In the genomic region with DNA sequence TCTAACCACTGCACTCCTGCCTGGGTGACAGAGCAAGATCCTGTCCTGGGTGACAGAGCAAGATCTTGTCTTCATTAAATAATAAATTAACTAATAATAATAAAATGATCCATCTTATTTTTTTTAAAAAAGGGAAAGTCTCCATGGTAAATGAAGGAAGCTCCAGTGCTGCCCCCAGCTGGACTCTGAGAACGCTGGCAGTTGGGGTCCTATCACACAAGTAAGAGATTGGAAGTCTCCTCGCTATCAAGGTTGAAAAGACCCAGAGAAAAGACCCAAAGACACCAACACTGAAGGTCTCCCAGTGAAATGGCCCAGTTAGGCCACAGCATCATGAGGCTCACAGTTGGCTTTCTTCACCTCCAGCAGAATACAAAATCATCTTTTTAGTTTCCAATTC, we compare ENCODE assay signal across 20 cellular contexts. TPM values are rescaled to one million over a fixed set of nuclear protein-coding genes. Genes with fewer than 3 reads are reported as not detected.
DNase-seq lines count a peak whose midpoint lies in the region; ATAC-seq and TF ChIP-seq lines count a peak whose summit lies in the region.
"Had no signal": no experiment of that assay in that cellular context is flagged by ENCODE, and none has a peak within 500 bp of the region (broad histone marks: within the 10 kb centered on the region; RNA-seq: fewer than 3 reads in every experiment).

No MANE protein-coding gene starts in this region.

- H3K36me3 ChIP-seq in Loucy (ENCODE audit: insufficient read depth, low read length) (no peaks in the 10 kb centered on the region), mesendoderm (ENCODE audit: control insufficient read depth, insufficient read depth, low read length) (no peaks in the 10 kb centered on the region), testis (ENCODE audit: low read depth, missing control alignments) (no peaks in the 10 kb centered on the region)
- H3K36me3 ChIP-seq: gastrocnemius medialis, thoracic aorta had no signal

- H3K4me1 ChIP-seq in Loucy (ENCODE audit: insufficient read depth, low read length, poor library complexity, severe bottlenecking) (no peaks in the 10 kb centered on the region), mesendoderm (ENCODE audit: control insufficient read depth, low read depth, low read length) (no peaks in the 10 kb centered on the region), testis (no peaks in the 10 kb centered on the region)
- H3K4me1 ChIP-seq: gastrocnemius medialis had no signal

- no CpG with 5 or more reads among the region's 2 CpGs for whole genome bisulfite sequencing in mesendoderm (ENCODE audit: extremely low coverage, insufficient coverage, low lambda C conversion rate)
- 84 to 87% methylated on average over 2 of the region's 2 CpGs for WGBS in testis, 2 donors

- no peak for ATAC-seq in GM18861 (IDR thresholded peaks at IDR 0.05; ENCODE audit: unreplicated experiment)
- ATAC-seq in HG02981 (IDR thresholded peaks at IDR 0.05; ENCODE audit: unreplicated experiment): no peak
- ATAC-seq: activated CD4-positive, CD25-positive, alpha-beta regulatory T cell treated with anti-CD3 and anti-CD28 coated beads, Interleukin-2, amount 50 U/mL, for 24 hours; gastrocnemius medialis; GM12878; sciatic nerve had no signal

- H3K4me3 ChIP-seq in Loucy (ENCODE audit: low read length, poor library complexity, severe bottlenecking) (no peak overlapping the region), dorsolateral prefrontal cortex (no peak overlapping the region), mesendoderm (ENCODE audit: low read length) (no peak overlapping the region), testis (no peak overlapping the region)
- H3K4me3 ChIP-seq: gastrocnemius medialis, GM12878, thoracic aorta had no signal

- H3K27me3 ChIP-seq in Loucy (ENCODE audit: insufficient read depth, low read length, poor library complexity, severe bottlenecking): no peaks in the 10 kb centered on the region
- no peaks in the 10 kb centered on the region for H3K27me3 ChIP-seq in dorsolateral prefrontal cortex
- H3K27me3 ChIP-seq in mesendoderm (ENCODE audit: insufficient read depth, low read length, poor library complexity): no peaks in the 10 kb centered on the region
- H3K27me3 ChIP-seq in testis: no peaks in the 10 kb centered on the region
- H3K27me3 ChIP-seq: gastrocnemius medialis had no signal

- TF ChIP-seq CTCF in Loucy (conservative IDR thresholded peaks at IDR 0.05; ENCODE audit: low read length) (peak; percentile 23; the same call in 1 of the 2 replicates), dorsolateral prefrontal cortex (IDR thresholded peaks at IDR 0.05 in 54 of 56, conservative IDR thresholded peaks at IDR 0.05 in 2 of 56; ENCODE audit: low read depth in 1 of 56, partially characterized antibody in 56 of 56) (peak in 47 of 56 donors; percentile 12 to 61 (median 35)), testis (IDR thresholded peaks at IDR 0.05) (no peak)

- no peak overlapping the region for H3K4me2 ChIP-seq in Loucy (ENCODE audit: low read depth, low read length, poor library complexity, severe bottlenecking)
- H3K4me2 ChIP-seq in mesendoderm (ENCODE audit: low read length): no peak overlapping the region

- no peaks in the 10 kb centered on the region for H3K79me1 ChIP-seq in mesendoderm (ENCODE audit: low read length)

- no peak for TF ChIP-seq POLR2A in testis (IDR thresholded peaks at IDR 0.05)

- H4K8ac ChIP-seq in mesendoderm (ENCODE audit: low read depth, low read length): no peak overlapping the region

- H3K27ac ChIP-seq in dorsolateral prefrontal cortex (no peak overlapping the region), mesendoderm (ENCODE audit: low read depth, low read length) (no peak overlapping the region), testis (no peak overlapping the region)
- H3K27ac ChIP-seq: gastrocnemius medialis, thoracic aorta had no signal

- DNase-seq in EL (peak; percentile 31), dorsolateral prefrontal cortex (no peak), mesendoderm (peak; percentile 43), HPDE6-E6E7 (ENCODE audit: extremely low spot score) (no peak), testis (no peak)
- DNase-seq: DND-41; gastrocnemius medialis; NCI-H1092 treated with DMSO at 0.1 percent for 48 hours; stimulated activated CD4-positive, alpha-beta T cell treated with anti-CD3 and anti-CD28 coated beads, Interleukin-2, amount 100 ng/mL, for 48 hours; stimulated activated CD8-positive, alpha-beta memory T cell treated with anti-CD3 and anti-CD28 coated beads, Interleukin-4, amount 100 ng/mL, for 48 hours had no signal

- H3K9me3 ChIP-seq in Loucy (ENCODE audit: insufficient read depth, low read depth, low read length) (no peaks in the 10 kb centered on the region), testis (no peaks in the 10 kb centered on the region)
- H3K9me3 ChIP-seq: gastrocnemius medialis, thoracic aorta had no signal

- H3K18ac ChIP-seq in mesendoderm (ENCODE audit: low read length): no peak overlapping the region

- no peak overlapping the region for H3K23ac ChIP-seq in mesendoderm (ENCODE audit: low read length)

- H2BK5ac ChIP-seq in mesendoderm (ENCODE audit: low read length): no peak overlapping the region

- no peaks in the 10 kb centered on the region for H3F3A ChIP-seq in Loucy (ENCODE audit: low read depth)

- no peak overlapping the region for H4K5ac ChIP-seq in mesendoderm (ENCODE audit: low read length)

- no peak overlapping the region for H2BK120ac ChIP-seq in mesendoderm (ENCODE audit: low read depth, low read length)

- H2AFZ ChIP-seq in Loucy (ENCODE audit: low read length): no peak overlapping the region

- H3K4ac ChIP-seq in mesendoderm (ENCODE audit: low read depth, low read length): no peak overlapping the region

- H2BK15ac ChIP-seq in mesendoderm (replicated peaks; ENCODE audit: low read depth): no peak overlapping the region

- H3K9ac ChIP-seq in Loucy (ENCODE audit: low read depth, low read length, poor library complexity, severe bottlenecking) (no peak overlapping the region), mesendoderm (ENCODE audit: low read length) (no peak overlapping the region)

- no peaks in the 10 kb centered on the region for H3K9me2 ChIP-seq in Loucy (replicated peaks; ENCODE audit: low read depth, low read length)

- no peaks in the 10 kb centered on the region for H4K20me1 ChIP-seq in Loucy (ENCODE audit: insufficient read depth, low read length, poor library complexity, severe bottlenecking)

- no peak overlapping the region for H3K56ac ChIP-seq in mesendoderm (ENCODE audit: low read length)

- intact Hi-C loops in dorsolateral prefrontal cortex (cut with DNase I): loop anchor here in 1 of 2 donors (5.0 kb wide), 1 partner anchor 41 kb away; no protein-coding TSS in a partner anchor
- intact Hi-C loops in testis (cut with DNase I; ENCODE audit: low total_unique reads): no loop called here

- H3K79me2 ChIP-seq in Loucy (ENCODE audit: insufficient read depth, low read length) (no peaks in the 10 kb centered on the region), mesendoderm (ENCODE audit: control insufficient read depth, insufficient read depth, low read length) (no peaks in the 10 kb centered on the region)

- H2AK5ac ChIP-seq in mesendoderm (ENCODE audit: low read length): no peak overlapping the region

RNA-seq across cellular contexts. Expression of gene C10orf67, which starts 13.8 kb away (rescaled TPM):
- total RNA-seq in dorsolateral prefrontal cortex (1 to 10 TPM in 76 of 120 experiments, under 1 TPM in 43, not detected in 1; 0.26 to 2.7 (median 1.2) TPM), testis (1 to 10 TPM; 3.0 to 7.1 TPM)
- polyA plus RNA-seq in mesendoderm (2013, experiment 1 of 2): 0.07 TPM
- polyA plus RNA-seq in mesendoderm (2013, experiment 2 of 2): not detected
- 11.1 TPM for polyA plus RNA-seq in testis (ENCODE audit: insufficient read depth, low read depth, low replicate concordance)
- total RNA-seq: mesenteric fat pad; T-helper 2 cell treated with Interferon-gamma antibody and Interleukin-4, amounts not matched to agents 100 ng/mL and 5 ng/mL, for 36 hours; thoracic aorta had no signal
- polyA plus RNA-seq: CD14-positive monocyte, GM12878 had no signal

Comparison
In these comparisons a context has a peak if more than half of its experiments do, and no peak if none do; other contexts are left out.
1. DNase-seq: peak in EL (single experiment) and mesendoderm (single experiment); none in dorsolateral prefrontal cortex (0 of 10), HPDE6-E6E7 (single experiment) and testis (single experiment).
2. CTCF ChIP-seq: peak in Loucy (single experiment) and dorsolateral prefrontal cortex (47 of 56); none in testis (0 of 3).